In the genomic region with DNA sequence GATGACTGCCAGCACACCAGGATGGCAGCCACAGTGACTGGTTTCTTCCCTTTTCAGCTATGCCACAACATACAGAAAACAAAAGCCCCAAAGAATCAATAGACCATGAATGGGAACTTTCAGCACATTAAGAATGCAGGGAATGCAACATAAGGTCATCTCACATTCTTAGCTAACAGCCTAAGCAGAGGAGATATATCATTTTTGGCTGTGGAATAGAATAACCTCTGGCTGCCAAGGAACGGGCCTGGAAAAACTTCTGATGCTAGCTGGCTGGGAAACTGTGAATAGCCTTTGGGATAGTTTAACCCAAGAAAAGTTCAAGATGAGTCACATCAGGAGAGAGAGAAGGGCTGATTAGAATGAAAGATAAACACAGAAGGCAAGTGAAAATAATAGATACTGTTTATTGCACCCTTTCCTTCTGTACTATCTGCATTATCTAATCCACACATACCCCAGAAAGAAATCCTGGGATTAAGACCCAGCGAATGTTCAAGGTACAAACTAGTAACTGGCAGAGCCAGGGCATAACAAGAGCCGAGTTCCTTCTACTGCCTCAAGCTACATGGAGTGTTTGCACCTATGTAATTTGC, we compare ENCODE assay signal across 9 cellular contexts.
DNase-seq lines count a peak whose midpoint lies in the region; ATAC-seq and TF ChIP-seq lines count a peak whose summit lies in the region.
"Had no signal": no experiment of that assay in that cellular context is flagged by ENCODE, and none has a peak within 500 bp of the region (broad histone marks: within the 10 kb centered on the region; RNA-seq: fewer than 3 reads in every experiment).

No MANE protein-coding gene starts in this region.

- H3K27ac ChIP-seq in GM23338 (ENCODE audit: low read depth) (peak overlapping the region; percentile 17; the same call in 1 of the 2 replicates), SK-N-MC (peak overlapping the region; percentile 62; the same call in 1 of the 2 replicates)

- H3K79me2 ChIP-seq in GM23338 (replicated peaks; ENCODE audit: insufficient read depth): no peaks in the 10 kb centered on the region

- H2AFZ ChIP-seq in GM23338: no peak overlapping the region

- peaks cover 14% of the 10 kb centered on the region; the same call in 2 of the 3 replicates for H3K36me3 Mint-ChIP-seq in GM23338 (ENCODE audit: low read depth)

- H3K4me1 Mint-ChIP-seq in GM23338: peaks cover 8% of the 10 kb centered on the region; the same call in 2 of the 3 replicates

- H3K4me1 ChIP-seq in GM23338 (ENCODE audit: insufficient read depth): peaks cover 3% of the 10 kb centered on the region; the same call in 1 of the 2 replicates

- H3K27me3 Mint-ChIP-seq in GM23338 (ENCODE audit: insufficient read depth, low read depth, poor library complexity): no peaks in the 10 kb centered on the region

- no peaks in the 10 kb centered on the region for H3K9me3 ChIP-seq in SK-N-MC (ENCODE audit: low read depth, low read length)

- H3K36me3 ChIP-seq in GM23338 (ENCODE audit: insufficient read depth) (no peaks in the 10 kb centered on the region), SK-N-MC (ENCODE audit: insufficient read depth, low read length) (no peaks in the 10 kb centered on the region)

- H3F3A ChIP-seq in GM23338 (replicated peaks; ENCODE audit: low read depth): no peaks in the 10 kb centered on the region

- no peak overlapping the region for H3K4me3 ChIP-seq in GM23338
- no peak overlapping the region for H3K4me3 ChIP-seq in SK-N-MC
- H3K4me3 ChIP-seq in fibroblast of villous mesenchyme (ENCODE audit: low read depth, low read length): no peak overlapping the region

- H3K9ac ChIP-seq in SK-N-MC (ENCODE audit: insufficient read length): no peak overlapping the region

- H4K20me1 ChIP-seq in GM23338 (replicated peaks; ENCODE audit: insufficient read depth): no peaks in the 10 kb centered on the region

- TF ChIP-seq CTCF in GM23338 (conservative IDR thresholded peaks at IDR 0.05; ENCODE audit: low read depth in 2 of 2): no peak
- no peak for TF ChIP-seq CTCF in fibroblast of villous mesenchyme (IDR thresholded peaks at IDR 0.05; ENCODE audit: insufficient read depth, low read depth, low read length)

- no peaks in the 10 kb centered on the region for H3K27me3 ChIP-seq in GM23338 (ENCODE audit: insufficient read depth)

- H3K9me3 Mint-ChIP-seq in GM23338: no peaks in the 10 kb centered on the region

- DNase-seq in GM23338 (ENCODE audit: low spot score) (peak; percentile 35), SK-N-MC (ENCODE audit: low read depth, low spot score) (no peak), fibroblast of villous mesenchyme (ENCODE audit: low read depth) (peak; percentile 93), renal cortical epithelial cell (ENCODE audit: low read depth) (peak; percentile 99), NCI-H524 treated with DMSO at 0.1 percent for 48 hours (lab: John Stamatoyannopoulos, UW) (no peak), GM19240 (ENCODE audit: insufficient read length, low spot score) (no peak)
- no peak for DNase-seq in activated CD8-positive, alpha-beta memory T cell treated with anti-CD3 and anti-CD28 coated beads for 24 hours
- DNase-seq: left colon had no signal

- H3K4me2 ChIP-seq in GM23338: no peak overlapping the region

- H3K4me3 Mint-ChIP-seq in GM23338: no peak overlapping the region

- H3K27ac Mint-ChIP-seq in GM23338: peak overlapping the region; percentile 14; the same call in 1 of the 2 replicates

- ATAC-seq in GM23338 (peak; percentile 70), GM18498 (IDR thresholded peaks at IDR 0.05; ENCODE audit: unreplicated experiment) (no peak)
- ATAC-seq: left colon had no signal

- H3K9me2 ChIP-seq in GM23338 (ENCODE audit: insufficient read depth): no peaks in the 10 kb centered on the region

TF ChIP-seq in GM23338, 12 proteins besides CTCF, POLR2A, EP300 and RAD21 (continues in another document):
- TF ChIP-seq ZNF331 (CRISPR knock-in tag; IDR thresholded peaks at IDR 0.05; ENCODE audit: low read depth) (no peak), EZH2phosphoT487 (IDR thresholded peaks at IDR 0.05; ENCODE audit: unreplicated experiment) (no peak), JUNB (IDR thresholded peaks at IDR 0.05; ENCODE audit: unreplicated experiment) (no peak), STAT1 (IDR thresholded peaks at IDR 0.05; ENCODE audit: unreplicated experiment) (no peak)
- TF ChIP-seq, protein P1, sequence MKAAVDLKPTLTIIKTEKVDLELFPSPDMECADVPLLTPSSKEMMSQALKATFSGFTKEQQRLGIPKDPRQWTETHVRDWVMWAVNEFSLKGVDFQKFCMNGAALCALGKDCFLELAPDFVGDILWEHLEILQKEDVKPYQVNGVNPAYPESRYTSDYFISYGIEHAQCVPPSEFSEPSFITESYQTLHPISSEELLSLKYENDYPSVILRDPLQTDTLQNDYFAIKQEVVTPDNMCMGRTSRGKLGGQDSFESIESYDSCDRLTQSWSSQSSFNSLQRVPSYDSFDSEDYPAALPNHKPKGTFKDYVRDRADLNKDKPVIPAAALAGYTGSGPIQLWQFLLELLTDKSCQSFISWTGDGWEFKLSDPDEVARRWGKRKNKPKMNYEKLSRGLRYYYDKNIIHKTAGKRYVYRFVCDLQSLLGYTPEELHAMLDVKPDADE (IDR thresholded peaks at IDR 0.05): no peak
- TF ChIP-seq, protein P2, sequence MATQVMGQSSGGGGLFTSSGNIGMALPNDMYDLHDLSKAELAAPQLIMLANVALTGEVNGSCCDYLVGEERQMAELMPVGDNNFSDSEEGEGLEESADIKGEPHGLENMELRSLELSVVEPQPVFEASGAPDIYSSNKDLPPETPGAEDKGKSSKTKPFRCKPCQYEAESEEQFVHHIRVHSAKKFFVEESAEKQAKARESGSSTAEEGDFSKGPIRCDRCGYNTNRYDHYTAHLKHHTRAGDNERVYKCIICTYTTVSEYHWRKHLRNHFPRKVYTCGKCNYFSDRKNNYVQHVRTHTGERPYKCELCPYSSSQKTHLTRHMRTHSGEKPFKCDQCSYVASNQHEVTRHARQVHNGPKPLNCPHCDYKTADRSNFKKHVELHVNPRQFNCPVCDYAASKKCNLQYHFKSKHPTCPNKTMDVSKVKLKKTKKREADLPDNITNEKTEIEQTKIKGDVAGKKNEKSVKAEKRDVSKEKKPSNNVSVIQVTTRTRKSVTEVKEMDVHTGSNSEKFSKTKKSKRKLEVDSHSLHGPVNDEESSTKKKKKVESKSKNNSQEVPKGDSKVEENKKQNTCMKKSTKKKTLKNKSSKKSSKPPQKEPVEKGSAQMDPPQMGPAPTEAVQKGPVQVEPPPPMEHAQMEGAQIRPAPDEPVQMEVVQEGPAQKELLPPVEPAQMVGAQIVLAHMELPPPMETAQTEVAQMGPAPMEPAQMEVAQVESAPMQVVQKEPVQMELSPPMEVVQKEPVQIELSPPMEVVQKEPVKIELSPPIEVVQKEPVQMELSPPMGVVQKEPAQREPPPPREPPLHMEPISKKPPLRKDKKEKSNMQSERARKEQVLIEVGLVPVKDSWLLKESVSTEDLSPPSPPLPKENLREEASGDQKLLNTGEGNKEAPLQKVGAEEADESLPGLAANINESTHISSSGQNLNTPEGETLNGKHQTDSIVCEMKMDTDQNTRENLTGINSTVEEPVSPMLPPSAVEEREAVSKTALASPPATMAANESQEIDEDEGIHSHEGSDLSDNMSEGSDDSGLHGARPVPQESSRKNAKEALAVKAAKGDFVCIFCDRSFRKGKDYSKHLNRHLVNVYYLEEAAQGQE (IDR thresholded peaks at IDR 0.05; ENCODE audit: unreplicated experiment): no peak

Comparison
In these comparisons a context has a peak if more than half of its experiments do, and no peak if none do; other contexts are left out.
1. DNase-seq: peak in GM23338 (single experiment), fibroblast of villous mesenchyme (single experiment) and renal cortical epithelial cell (single experiment); none in SK-N-MC (single experiment), NCI-H524 treated with DMSO at 0.1 percent for 48 hours (single experiment), activated CD8-positive, alpha-beta memory T cell treated with anti-CD3 and anti-CD28 coated beads for 24 hours (single experiment) and GM19240 (single experiment).